ENCODE assay signal across 37 cellular contexts in genomic region chr13:96080676-96081075, GRCh38. TPM values are rescaled to one million over a fixed set of nuclear protein-coding genes. Genes with fewer than 3 reads are reported as not detected.
"Had no signal": no experiment of that assay in that cellular context is flagged by ENCODE, and none has a peak within 500 bp of the region (broad histone marks: within the 10 kb centered on the region; RNA-seq: fewer than 3 reads in every experiment).

No MANE protein-coding gene starts in this region.

- DNase-seq: activated B cell treated with CpG ODN at 0.5 μM for 24 hours; activated CD4-positive, alpha-beta memory T cell treated with anti-CD3 and anti-CD28 coated beads, Interleukin-2, amount 10 ng/mL, durations not matched to agents 7 days and 5 days; activated CD4-positive, alpha-beta T cell treated with anti-CD3 and anti-CD28 coated beads for 4 hours; activated CD4-positive, alpha-beta T cell treated with anti-CD3 and anti-CD28 coated beads, Interleukin-2, amount 10 ng/mL, durations not matched to agents 24 days and 14 days; activated CD4-positive, alpha-beta T cell treated with anti-CD3 and anti-CD28 coated beads, Interleukin-2, amount 50 U/mL, for 48 hours; activated CD4-positive, CD25-positive, alpha-beta regulatory T cell treated with anti-CD3 and anti-CD28 coated beads, Interleukin-2, amount 50 U/mL, for 72 hours; activated CD8-positive, alpha-beta memory T cell treated with anti-CD3 and anti-CD28 coated beads for 24 hours; activated CD8-positive, alpha-beta memory T cell treated with anti-CD3 and anti-CD28 coated beads, Interleukin-2, amount 10 ng/mL, durations not matched to agents 7 days and 5 days; activated CD8-positive, alpha-beta memory T cell treated with anti-CD3 and anti-CD28 coated beads, Interleukin-2, amount 50 U/mL, for 48 hours; activated CD8-positive, alpha-beta T cell treated with anti-CD3 and anti-CD28 coated beads, Interleukin-2, amount 10 ng/mL, durations not matched to agents 7 days and 5 days; activated effector memory CD4-positive, alpha-beta T cell treated with Interleukin-2 at 50 U/mL for 16 hours; activated gamma-delta T cell; activated naive CD4-positive, alpha-beta T cell treated with anti-CD3 and anti-CD28 coated beads, Interleukin-2, amount 10 ng/mL, durations not matched to agents 7 days and 5 days; activated naive CD4-positive, alpha-beta T cell treated with Interleukin-2 at 50 U/mL for 16 hours; activated naive CD8-positive, alpha-beta T cell treated with anti-CD3 and anti-CD28 coated beads, Interleukin-2, amount 10 ng/mL, durations not matched to agents 7 days and 5 days; activated naive CD8-positive, alpha-beta T cell treated with anti-CD3 and anti-CD28 coated beads, Interleukin-2, amount 50 U/mL, for 24 hours; activated T-cell treated with anti-CD3 and anti-CD28 coated beads, Interleukin-2, amount 50 U/mL, for 24 hours; activated T-cell treated with anti-CD3 and anti-CD28 coated beads, Interleukin-2, amount 50 U/mL, for 48 hours; amygdala; anterior cingulate cortex; caudate nucleus; cerebellar nuclear complex; T-helper 1 cell; T-helper 2 cell; T-helper 9 cell had no signal

- H3K27ac Mint-ChIP-seq: activated B cell treated with CpG ODN at 0.5 μM for 24 hours; activated CD4-positive, alpha-beta memory T cell treated with anti-CD3 and anti-CD28 coated beads, Interleukin-2, amount 10 ng/mL, durations not matched to agents 7 days and 5 days; activated CD4-positive, alpha-beta T cell treated with anti-CD3 and anti-CD28 coated beads, Interleukin-2, amount 10 ng/mL, durations not matched to agents 24 days and 14 days; activated CD8-positive, alpha-beta memory T cell treated with anti-CD3 and anti-CD28 coated beads, Interleukin-2, amount 10 ng/mL, durations not matched to agents 7 days and 5 days; activated CD8-positive, alpha-beta T cell treated with anti-CD3 and anti-CD28 coated beads, Interleukin-2, amount 10 ng/mL, durations not matched to agents 7 days and 5 days; activated naive CD4-positive, alpha-beta T cell treated with anti-CD3 and anti-CD28 coated beads, Interleukin-2, amount 10 ng/mL, durations not matched to agents 7 days and 5 days; activated naive CD4-positive, alpha-beta T cell treated with anti-CD3 and anti-CD28 coated beads, Interleukin-2, amount 50 U/mL, for 24 hours; activated naive CD8-positive, alpha-beta T cell; activated naive CD8-positive, alpha-beta T cell treated with anti-CD3 and anti-CD28 coated beads, Interleukin-2, amount 10 ng/mL, durations not matched to agents 7 days and 5 days; activated naive CD8-positive, alpha-beta T cell treated with anti-CD3 and anti-CD28 coated beads, Interleukin-2, amount 50 U/mL, for 24 hours; activated T-cell treated with anti-CD3 and anti-CD28 coated beads, Interleukin-2, amount 50 U/mL, for 24 hours; activated T-helper 2 cell treated with anti-CD3 and anti-CD28 coated beads, Interferon-gamma antibody, Interleukin-2, Interleukin-4, amounts not matched to agents 10 μg/mL and 5 μg/mL and 100 μg/mL, durations not matched to agents 14 hours and 24 hours and 36 hours; brain; T-helper 1 cell treated with Interleukin-12 subunit alpha and Interleukin-12 subunit beta and Interleukin-4 antibody, amounts not matched to agents 30 μg/mL and 1 μg/mL, for 36 hours; T-helper 2 cell treated with Interferon-gamma antibody and Interleukin-4, amounts not matched to agents 5 μg/mL and 100 μg/mL, for 36 hours had no signal

- H3K4me3 Mint-ChIP-seq: activated B cell treated with CpG ODN at 0.5 μM for 24 hours; activated CD4-positive, alpha-beta memory T cell treated with anti-CD3 and anti-CD28 coated beads, Interleukin-2, amount 10 ng/mL, durations not matched to agents 7 days and 5 days; activated CD4-positive, alpha-beta T cell treated with anti-CD3 and anti-CD28 coated beads, Interleukin-2, amount 10 ng/mL, durations not matched to agents 24 days and 14 days; activated CD8-positive, alpha-beta memory T cell treated with anti-CD3 and anti-CD28 coated beads, Interleukin-2, amount 10 ng/mL, durations not matched to agents 7 days and 5 days; activated CD8-positive, alpha-beta T cell treated with anti-CD3 and anti-CD28 coated beads, Interleukin-2, amount 10 ng/mL, durations not matched to agents 7 days and 5 days; activated naive CD4-positive, alpha-beta T cell treated with anti-CD3 and anti-CD28 coated beads, Interleukin-2, amount 10 ng/mL, durations not matched to agents 7 days and 5 days; activated naive CD4-positive, alpha-beta T cell treated with anti-CD3 and anti-CD28 coated beads, Interleukin-2, amount 50 U/mL, for 24 hours; activated naive CD8-positive, alpha-beta T cell; activated naive CD8-positive, alpha-beta T cell treated with anti-CD3 and anti-CD28 coated beads, Interleukin-2, amount 10 ng/mL, durations not matched to agents 7 days and 5 days; activated naive CD8-positive, alpha-beta T cell treated with anti-CD3 and anti-CD28 coated beads, Interleukin-2, amount 50 U/mL, for 24 hours; activated T-cell treated with anti-CD3 and anti-CD28 coated beads, Interleukin-2, amount 50 U/mL, for 24 hours; brain; central memory CD8-positive, alpha-beta T cell; T-helper 1 cell treated with Interleukin-12 subunit alpha and Interleukin-12 subunit beta and Interleukin-4 antibody, amounts not matched to agents 30 μg/mL and 1 μg/mL, for 36 hours; T-helper 2 cell treated with Interferon-gamma antibody and Interleukin-4, amounts not matched to agents 5 μg/mL and 100 μg/mL, for 36 hours had no signal

- H3K9me3 ChIP-seq: ascending aorta had no signal

- H3K36me3 ChIP-seq: ascending aorta, cardiac muscle cell had no signal

- H3K4me3 ChIP-seq: ascending aorta, cardiac muscle cell had no signal

- H3K9me3 Mint-ChIP-seq: activated B cell treated with CpG ODN at 0.5 μM for 24 hours; activated CD4-positive, alpha-beta memory T cell treated with anti-CD3 and anti-CD28 coated beads, Interleukin-2, amount 10 ng/mL, durations not matched to agents 7 days and 5 days; activated CD4-positive, alpha-beta T cell treated with anti-CD3 and anti-CD28 coated beads, Interleukin-2, amount 10 ng/mL, durations not matched to agents 24 days and 14 days; activated naive CD4-positive, alpha-beta T cell treated with anti-CD3 and anti-CD28 coated beads, Interleukin-2, amount 10 ng/mL, durations not matched to agents 7 days and 5 days; activated naive CD8-positive, alpha-beta T cell treated with anti-CD3 and anti-CD28 coated beads, Interleukin-2, amount 10 ng/mL, durations not matched to agents 7 days and 5 days; activated T-helper 2 cell treated with anti-CD3 and anti-CD28 coated beads, Interferon-gamma antibody, Interleukin-2, Interleukin-4, amounts not matched to agents 10 μg/mL and 5 μg/mL and 100 μg/mL, durations not matched to agents 14 hours and 24 hours and 36 hours; brain; T-helper 1 cell treated with Interleukin-12 subunit alpha and Interleukin-12 subunit beta and Interleukin-4 antibody, amounts not matched to agents 30 μg/mL and 1 μg/mL, for 36 hours; T-helper 2 cell treated with Interferon-gamma antibody and Interleukin-4, amounts not matched to agents 5 μg/mL and 100 μg/mL, for 36 hours had no signal

- H3K4me1 Mint-ChIP-seq: activated B cell treated with CpG ODN at 0.5 μM for 24 hours; activated CD4-positive, alpha-beta memory T cell treated with anti-CD3 and anti-CD28 coated beads, Interleukin-2, amount 10 ng/mL, durations not matched to agents 7 days and 5 days; activated CD4-positive, alpha-beta T cell treated with anti-CD3 and anti-CD28 coated beads, Interleukin-2, amount 10 ng/mL, durations not matched to agents 24 days and 14 days; activated CD8-positive, alpha-beta memory T cell treated with anti-CD3 and anti-CD28 coated beads, Interleukin-2, amount 10 ng/mL, durations not matched to agents 7 days and 5 days; activated naive CD4-positive, alpha-beta T cell treated with anti-CD3 and anti-CD28 coated beads, Interleukin-2, amount 10 ng/mL, durations not matched to agents 7 days and 5 days; activated naive CD4-positive, alpha-beta T cell treated with anti-CD3 and anti-CD28 coated beads, Interleukin-2, amount 50 U/mL, for 24 hours; activated naive CD8-positive, alpha-beta T cell treated with anti-CD3 and anti-CD28 coated beads, Interleukin-2, amount 10 ng/mL, durations not matched to agents 7 days and 5 days; activated naive CD8-positive, alpha-beta T cell treated with anti-CD3 and anti-CD28 coated beads, Interleukin-2, amount 50 U/mL, for 24 hours; brain; central memory CD8-positive, alpha-beta T cell had no signal

- H3K27me3 Mint-ChIP-seq: activated CD4-positive, alpha-beta memory T cell treated with anti-CD3 and anti-CD28 coated beads, Interleukin-2, amount 10 ng/mL, durations not matched to agents 7 days and 5 days; activated CD4-positive, alpha-beta T cell treated with anti-CD3 and anti-CD28 coated beads, Interleukin-2, amount 10 ng/mL, durations not matched to agents 24 days and 14 days; activated CD8-positive, alpha-beta memory T cell treated with anti-CD3 and anti-CD28 coated beads, Interleukin-2, amount 10 ng/mL, durations not matched to agents 7 days and 5 days; activated naive CD4-positive, alpha-beta T cell treated with anti-CD3 and anti-CD28 coated beads, Interleukin-2, amount 10 ng/mL, durations not matched to agents 7 days and 5 days; activated naive CD4-positive, alpha-beta T cell treated with anti-CD3 and anti-CD28 coated beads, Interleukin-2, amount 50 U/mL, for 24 hours; activated naive CD8-positive, alpha-beta T cell treated with anti-CD3 and anti-CD28 coated beads, Interleukin-2, amount 10 ng/mL, durations not matched to agents 7 days and 5 days; central memory CD8-positive, alpha-beta T cell had no signal

- FAIRE-seq: TTC549 had no signal

- H3K27me3 ChIP-seq: ascending aorta, cardiac muscle cell had no signal

- ATAC-seq: activated CD8-positive, alpha-beta memory T cell treated with anti-CD3 and anti-CD28 coated beads, Interleukin-2, amount 10 ng/mL, durations not matched to agents 7 days and 5 days; activated CD8-positive, alpha-beta T cell treated with anti-CD3 and anti-CD28 coated beads, Interleukin-2, amount 10 ng/mL, durations not matched to agents 7 days and 5 days; activated naive CD8-positive, alpha-beta T cell treated with anti-CD3 and anti-CD28 coated beads, Interleukin-2, amount 50 U/mL, for 24 hours had no signal

- H3K4me1 ChIP-seq: ascending aorta had no signal

- H3K36me3 Mint-ChIP-seq: activated CD8-positive, alpha-beta memory T cell treated with anti-CD3 and anti-CD28 coated beads, Interleukin-2, amount 10 ng/mL, durations not matched to agents 7 days and 5 days; activated naive CD4-positive, alpha-beta T cell treated with anti-CD3 and anti-CD28 coated beads, Interleukin-2, amount 10 ng/mL, durations not matched to agents 7 days and 5 days; activated naive CD4-positive, alpha-beta T cell treated with anti-CD3 and anti-CD28 coated beads, Interleukin-2, amount 50 U/mL, for 24 hours; activated naive CD8-positive, alpha-beta T cell; activated naive CD8-positive, alpha-beta T cell treated with anti-CD3 and anti-CD28 coated beads, Interleukin-2, amount 10 ng/mL, durations not matched to agents 7 days and 5 days; brain had no signal

- H3K27ac ChIP-seq: ascending aorta, cardiac muscle cell, VCaP had no signal

RNA-seq across cellular contexts. Expression of gene HS6ST3, which starts 9.2 kb away (rescaled TPM):
- total RNA-seq: activated B cell treated with CpG ODN at 0.5 μM for 24 hours; activated CD4-positive, alpha-beta memory T cell treated with anti-CD3 and anti-CD28 coated beads, Interleukin-2, amount 10 ng/mL, durations not matched to agents 7 days and 5 days; activated CD4-positive, alpha-beta T cell treated with anti-CD3 and anti-CD28 coated beads, Interleukin-2, amount 10 ng/mL, durations not matched to agents 24 days and 14 days; activated CD8-positive, alpha-beta memory T cell treated with anti-CD3 and anti-CD28 coated beads, Interleukin-2, amount 10 ng/mL, durations not matched to agents 7 days and 5 days; activated CD8-positive, alpha-beta T cell treated with anti-CD3 and anti-CD28 coated beads, Interleukin-2, amount 10 ng/mL, durations not matched to agents 7 days and 5 days; activated naive CD8-positive, alpha-beta T cell treated with anti-CD3 and anti-CD28 coated beads, Interleukin-2, amount 10 ng/mL, durations not matched to agents 7 days and 5 days; activated T-helper 2 cell treated with anti-CD3 and anti-CD28 coated beads, Interferon-gamma antibody, Interleukin-2, Interleukin-4, amounts not matched to agents 10 μg/mL and 5 μg/mL and 100 μg/mL, durations not matched to agents 14 hours and 24 hours and 36 hours; chondrocyte had no signal

RNA-seq across cellular contexts. Expression of gene UGGT2, which starts 27.5 kb away (rescaled TPM):
- total RNA-seq: activated CD4-positive, alpha-beta memory T cell treated with anti-CD3 and anti-CD28 coated beads, Interleukin-2, amount 10 ng/mL, durations not matched to agents 7 days and 5 days; activated CD8-positive, alpha-beta T cell treated with anti-CD3 and anti-CD28 coated beads, Interleukin-2, amount 10 ng/mL, durations not matched to agents 7 days and 5 days had no signal
